29 cellular contexts compared by ENCODE assay signal in genomic region chr15:51245628-51246027, GRCh38.
"Had no signal": no experiment of that assay in that cellular context is flagged by ENCODE, and none has a peak within 500 bp of the region (broad histone marks: within the 10 kb centered on the region; RNA-seq: fewer than 3 reads in every experiment).

No MANE protein-coding gene starts in this region.

- H3K4me1 ChIP-seq: parathyroid adenoma, psoas muscle, testis, tibial artery, transverse colon, upper lobe of right lung, uterus had no signal

- H3K36me3 ChIP-seq: neutrophil, ovary, spleen, suprapubic skin, tibial artery, transverse colon, upper lobe of right lung, uterus had no signal

- H3K4me2 ChIP-seq: smooth muscle cell had no signal

- H3K9ac ChIP-seq: parathyroid adenoma had no signal

- H3K9me3 ChIP-seq: neutrophil, ovary, psoas muscle, spleen, suprapubic skin, testis, tibial artery, transverse colon, upper lobe of right lung, uterus had no signal

- H2AFZ ChIP-seq: parathyroid adenoma had no signal

- H3K27ac ChIP-seq: neutrophil, ovary, parathyroid adenoma, psoas muscle, skin epidermis, spleen, suprapubic skin, testis, tibial artery, transverse colon, upper lobe of right lung, uterus had no signal

- H3K27me3 ChIP-seq: ovary, suprapubic skin, testis, tibial artery, upper lobe of right lung, uterus had no signal

- H3K4me3 ChIP-seq: ovary, psoas muscle, skin epidermis, smooth muscle cell, spleen, suprapubic skin, testis, tibial artery, transverse colon, upper lobe of right lung, uterus had no signal

- DNase-seq: naive thymus-derived CD8-positive, alpha-beta T cell; nephron progenitor cell; nucleus accumbens; ovary; posterior cingulate gyrus; psoas muscle; right cardiac atrium; spleen; stimulated activated CD4-positive, alpha-beta T cell treated with anti-CD3 and anti-CD28 coated beads, Interleukin-12 subunit alpha, Interleukin-12 subunit beta, amount 100 ng/mL, for 4 hours; stimulated activated CD4-positive, alpha-beta T cell treated with anti-CD3 and anti-CD28 coated beads, Interleukin-1b, Interleukin-23, amount 100 ng/mL, for 48 hours; stimulated activated CD4-positive, alpha-beta T cell treated with anti-CD3 and anti-CD28 coated beads, Interleukin-4, amount 100 ng/mL, for 1 hour; stimulated activated CD4-positive, alpha-beta T cell treated with anti-CD3 and anti-CD28 coated beads, Interleukin-4, amount 100 ng/mL, for 4 hours; stimulated activated CD8-positive, alpha-beta memory T cell treated with anti-CD3 and anti-CD28 coated beads, Interleukin-4, amount 100 ng/mL, for 48 hours; stimulated activated naive CD4-positive, alpha-beta T cell; stimulated activated naive CD8-positive, alpha-beta T cell treated with anti-CD3 and anti-CD28 coated beads, Interleukin-15, amount 100 ng/mL, for 72 hours; stimulated activated naive CD8-positive, alpha-beta T cell treated with anti-CD3 and anti-CD28 coated beads, Interleukin-15, Interleukin-2, amounts not matched to agents 100 U/mL and 50 U/mL, for 24 hours; substantia nigra; testis; tibial artery; transverse colon; upper lobe of right lung; uterus had no signal

- H3K79me2 ChIP-seq: parathyroid adenoma had no signal

- ATAC-seq: naive thymus-derived CD8-positive, alpha-beta T cell; psoas muscle; right cardiac atrium; sciatic nerve; stimulated activated memory B cell treated with anti-CD40 and anti-IgM and Interleukin-4, amounts not matched to agents 10 μg/mL and 1 μg/mL and 100 μg/mL, for 72 hours; stimulated activated naive CD8-positive, alpha-beta T cell treated with anti-CD3 and anti-CD28 coated beads, Interleukin-15, amount 100 ng/mL, for 72 hours; stimulated activated naive CD8-positive, alpha-beta T cell treated with anti-CD3 and anti-CD28 coated beads, Interleukin-15, Interleukin-2, amounts not matched to agents 100 U/mL and 50 U/mL, for 24 hours; upper lobe of right lung had no signal
